ENCODE assay signal across 20 cellular contexts in genomic region chr5:61653802-61654580, GRCh38.
"Had no signal": no experiment of that assay in that cellular context is flagged by ENCODE, and none has a peak within 500 bp of the region (broad histone marks: within the 10 kb centered on the region; RNA-seq: fewer than 3 reads in every experiment).

No MANE protein-coding gene starts in this region.

- H3K9me3 Mint-ChIP-seq: activated CD8-positive, alpha-beta T cell treated with anti-CD3 and anti-CD28 coated beads for 36 hours; activated T-cell treated with anti-CD3 and anti-CD28 coated beads, Interleukin-2, amount 50 U/mL, for 72 hours; central memory CD8-positive, alpha-beta T cell; stimulated activated naive B cell treated with anti-CD40 and anti-IgM and Interleukin-4, amounts not matched to agents 10 μg/mL and 1 μg/mL and 100 μg/mL, for 72 hours; WTC11 had no signal

- H3K36me3 ChIP-seq: gastroesophageal sphincter, pancreas, thyroid gland had no signal

- H3K27ac Mint-ChIP-seq: activated CD8-positive, alpha-beta T cell treated with anti-CD3 and anti-CD28 coated beads for 36 hours; activated naive CD8-positive, alpha-beta T cell; activated T-cell treated with anti-CD3 and anti-CD28 coated beads, Interleukin-2, amount 50 U/mL, for 72 hours; stimulated activated naive B cell treated with anti-CD40 and anti-IgM and Interleukin-4, amounts not matched to agents 10 μg/mL and 1 μg/mL and 100 μg/mL, for 72 hours; WTC11 had no signal

- H3K4me3 ChIP-seq: body of pancreas, gastroesophageal sphincter, pancreas, thyroid gland had no signal

- ATAC-seq: activated CD8-positive, alpha-beta T cell treated with anti-CD3 and anti-CD28 coated beads for 36 hours; activated T-cell treated with anti-CD3 and anti-CD28 coated beads, Interleukin-2, amount 50 U/mL, for 72 hours; body of pancreas; gastroesophageal sphincter; left lobe of liver; pancreas; stimulated activated naive B cell treated with anti-CD40 and anti-IgM and Interleukin-4, amounts not matched to agents 10 μg/mL and 1 μg/mL and 100 μg/mL, for 72 hours; WTC11 had no signal

- H3K27ac ChIP-seq: body of pancreas, gastroesophageal sphincter, pancreas, thyroid gland had no signal

- H3K9me3 ChIP-seq: body of pancreas, gastroesophageal sphincter, pancreas, thyroid gland had no signal

- H3K4me3 Mint-ChIP-seq: activated CD8-positive, alpha-beta T cell treated with anti-CD3 and anti-CD28 coated beads for 36 hours; activated naive CD8-positive, alpha-beta T cell; activated T-cell treated with anti-CD3 and anti-CD28 coated beads, Interleukin-2, amount 50 U/mL, for 72 hours; central memory CD8-positive, alpha-beta T cell; stimulated activated naive B cell treated with anti-CD40 and anti-IgM and Interleukin-4, amounts not matched to agents 10 μg/mL and 1 μg/mL and 100 μg/mL, for 72 hours; WTC11 had no signal

- H3K27me3 ChIP-seq: body of pancreas, gastroesophageal sphincter, pancreas, thyroid gland had no signal

- DNase-seq: activated CD4-positive, alpha-beta T cell treated with anti-CD3 and anti-CD28 coated beads for 4 hours; activated CD8-positive, alpha-beta memory T cell treated with anti-CD3 and anti-CD28 coated beads, Interleukin-2, amount 50 U/mL, for 4 hours; activated CD8-positive, alpha-beta T cell treated with anti-CD3 and anti-CD28 coated beads for 36 hours; activated gamma-delta T cell treated with Interleukin-2 at 50 U/mL for 16 hours; activated T-cell treated with anti-CD3 and anti-CD28 coated beads, Interleukin-2, amount 50 U/mL, for 72 hours; amygdala; body of pancreas; effector memory CD4-positive, alpha-beta T cell; islet precursor cell; midbrain; pancreas; stimulated activated CD4-positive, alpha-beta T cell treated with anti-CD3 and anti-CD28 coated beads, Interleukin-2, amount 100 ng/mL, for 48 hours; stimulated activated naive B cell treated with anti-CD40 and anti-IgM and Interleukin-4, amounts not matched to agents 10 μg/mL and 1 μg/mL and 100 μg/mL, for 72 hours; T-helper 2 cell; thyroid gland had no signal

- H3K36me3 Mint-ChIP-seq: activated naive CD8-positive, alpha-beta T cell; stimulated activated naive B cell treated with anti-CD40 and anti-IgM and Interleukin-4, amounts not matched to agents 10 μg/mL and 1 μg/mL and 100 μg/mL, for 72 hours; WTC11 had no signal

- H3K4me1 ChIP-seq: pancreas had no signal
